ENCODE assay signal across 33 cellular contexts in the genomic region with DNA sequence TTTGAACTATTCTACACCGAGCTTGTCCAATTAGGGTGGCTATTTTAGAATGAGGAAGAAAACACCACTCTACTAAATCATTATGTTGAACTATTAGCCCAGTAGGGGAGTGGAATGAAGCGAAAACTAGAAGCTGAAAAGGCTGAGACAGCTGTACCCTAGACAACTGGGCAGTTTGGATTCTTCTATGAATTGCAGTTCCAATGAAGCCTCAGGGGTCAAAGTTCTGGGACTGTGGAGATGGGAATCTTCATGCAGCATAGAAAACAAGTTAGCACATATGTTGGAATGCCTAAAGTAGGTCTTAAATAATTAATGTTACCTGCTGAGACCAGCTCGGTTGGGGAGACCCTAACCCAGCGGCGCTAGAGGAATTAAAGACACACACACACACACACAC.
"Had no signal": no experiment of that assay in that cellular context is flagged by ENCODE, and none has a peak within 500 bp of the region (broad histone marks: within the 10 kb centered on the region; RNA-seq: fewer than 3 reads in every experiment).

No MANE protein-coding gene starts in this region.

- H3K27me3 Mint-ChIP-seq: activated B cell treated with CpG ODN at 0.5 μM for 24 hours; activated CD4-positive, alpha-beta memory T cell treated with anti-CD3 and anti-CD28 coated beads for 36 hours; activated CD4-positive, alpha-beta T cell treated with anti-CD3 and anti-CD28 coated beads, Interleukin-2, amount 10 ng/mL, durations not matched to agents 24 days and 14 days; activated CD8-positive, alpha-beta T cell treated with anti-CD3 and anti-CD28 coated beads for 36 hours; activated naive CD8-positive, alpha-beta T cell treated with anti-CD3 and anti-CD28 coated beads for 36 hours; activated T-helper 17 cell treated with anti-CD3 and anti-CD28 coated beads, Interleukin-2, amount 50 U/mL, for 72 hours had no signal

- H3K4me1 Mint-ChIP-seq: activated B cell treated with CpG ODN at 0.5 μM for 24 hours; activated CD4-positive, alpha-beta T cell treated with anti-CD3 and anti-CD28 coated beads, Interleukin-2, amount 10 ng/mL, durations not matched to agents 24 days and 14 days; activated naive CD8-positive, alpha-beta T cell treated with anti-CD3 and anti-CD28 coated beads for 36 hours; activated T-helper 17 cell treated with anti-CD3 and anti-CD28 coated beads, Interleukin-2, amount 50 U/mL, for 72 hours had no signal

- DNase-seq: activated B cell treated with CpG ODN at 0.5 μM for 24 hours; activated CD4-positive, alpha-beta memory T cell treated with anti-CD3 and anti-CD28 coated beads for 36 hours; activated CD4-positive, alpha-beta T cell treated with anti-CD3 and anti-CD28 coated beads for 4 hours; activated CD4-positive, alpha-beta T cell treated with anti-CD3 and anti-CD28 coated beads, Interleukin-2, amount 10 ng/mL, durations not matched to agents 24 days and 14 days; activated CD4-positive, alpha-beta T cell treated with anti-CD3 and anti-CD28 coated beads, Interleukin-2, amount 50 U/mL, for 1 hour; activated CD4-positive, alpha-beta T cell treated with anti-CD3 and anti-CD28 coated beads, Interleukin-2, amount 50 U/mL, for 4 hours; activated CD4-positive, CD25-positive, alpha-beta regulatory T cell treated with anti-CD3 and anti-CD28 coated beads, Interleukin-2, amount 50 U/mL, for 72 hours; activated CD8-positive, alpha-beta memory T cell treated with anti-CD3 and anti-CD28 coated beads, Interleukin-2, amount 50 U/mL, for 4 hours; activated CD8-positive, alpha-beta T cell treated with anti-CD3 and anti-CD28 coated beads for 36 hours; activated effector memory CD4-positive, alpha-beta T cell treated with anti-CD3 and anti-CD28 coated beads, Interleukin-2, amount 50 U/mL, for 16 hours; activated gamma-delta T cell treated with Interleukin-2 at 50 U/mL for 16 hours; activated naive CD4-positive, alpha-beta T cell; activated naive CD4-positive, alpha-beta T cell treated with anti-CD3 and anti-CD28 coated beads for 36 hours; activated naive CD4-positive, alpha-beta T cell treated with anti-CD3 and anti-CD28 coated beads, Interleukin-2, amount 50 U/mL, for 16 hours; activated naive CD8-positive, alpha-beta T cell treated with anti-CD3 and anti-CD28 coated beads for 36 hours; activated T-cell treated with anti-CD3 and anti-CD28 coated beads for 4 hours; activated T-cell treated with anti-CD3 and anti-CD28 coated beads, Interleukin-2, amount 50 U/mL, for 1 hour; activated T-cell treated with anti-CD3 and anti-CD28 coated beads, Interleukin-2, amount 50 U/mL, for 4 hours; activated T-cell treated with anti-CD3 and anti-CD28 coated beads, Interleukin-2, amount 50 U/mL, for 72 hours; adrenal gland; amniotic stem cell; aorta; body of pancreas; brain microvascular endothelial cell; central memory CD4-positive, alpha-beta T cell; T-helper 2 cell; T-helper 9 cell had no signal

- H3K4me1 ChIP-seq: adrenal gland, body of pancreas, breast epithelium had no signal

- H3K4me3 Mint-ChIP-seq: activated B cell treated with CpG ODN at 0.5 μM for 24 hours; activated CD4-positive, alpha-beta memory T cell treated with anti-CD3 and anti-CD28 coated beads for 36 hours; activated CD4-positive, alpha-beta T cell treated with anti-CD3 and anti-CD28 coated beads, Interleukin-2, amount 10 ng/mL, durations not matched to agents 24 days and 14 days; activated CD8-positive, alpha-beta T cell treated with anti-CD3 and anti-CD28 coated beads for 36 hours; activated naive CD4-positive, alpha-beta T cell treated with anti-CD3 and anti-CD28 coated beads for 36 hours; activated naive CD8-positive, alpha-beta T cell treated with anti-CD3 and anti-CD28 coated beads for 36 hours; activated T-cell treated with anti-CD3 and anti-CD28 coated beads, Interleukin-2, amount 50 U/mL, for 4 hours; activated T-cell treated with anti-CD3 and anti-CD28 coated beads, Interleukin-2, amount 50 U/mL, for 72 hours; activated T-helper 1 cell treated with anti-CD3 and anti-CD28 coated beads, Interleukin-12 subunit alpha, Interleukin-12 subunit beta, Interleukin-2, Interleukin-4 antibody, amounts not matched to agents 30 ng/mL and 10 ng/mL and 1 ng/mL, durations not matched to agents 14 hours and 24 hours and 36 hours; activated T-helper 17 cell treated with anti-CD3 and anti-CD28 coated beads, Interleukin-2, amount 50 U/mL, for 72 hours; T-helper 1 cell treated with Interleukin-12 subunit alpha and Interleukin-12 subunit beta and Interleukin-4 antibody, amounts not matched to agents 30 μg/mL and 1 μg/mL, for 36 hours; T-helper 2 cell treated with Interferon-gamma antibody and Interleukin-4, amounts not matched to agents 5 μg/mL and 100 μg/mL, for 36 hours had no signal

- H3K27me3 ChIP-seq: adrenal gland, body of pancreas, brain microvascular endothelial cell, breast epithelium had no signal

- H3K36me3 ChIP-seq: adrenal gland, brain microvascular endothelial cell, breast epithelium had no signal

- H3K9me3 ChIP-seq: adrenal gland had no signal

- H3K4me3 ChIP-seq: adrenal gland, body of pancreas, breast epithelium had no signal

- H3K27ac Mint-ChIP-seq: activated B cell treated with CpG ODN at 0.5 μM for 24 hours; activated CD4-positive, alpha-beta memory T cell treated with anti-CD3 and anti-CD28 coated beads for 36 hours; activated CD4-positive, alpha-beta T cell treated with anti-CD3 and anti-CD28 coated beads, Interleukin-2, amount 10 ng/mL, durations not matched to agents 24 days and 14 days; activated CD8-positive, alpha-beta T cell treated with anti-CD3 and anti-CD28 coated beads for 36 hours; activated naive CD4-positive, alpha-beta T cell treated with anti-CD3 and anti-CD28 coated beads for 36 hours; activated naive CD4-positive, alpha-beta T cell treated with anti-CD3 and anti-CD28 coated beads, Interleukin-2, amount 50 U/mL, for 72 hours; activated naive CD8-positive, alpha-beta T cell treated with anti-CD3 and anti-CD28 coated beads for 36 hours; activated T-cell treated with anti-CD3 and anti-CD28 coated beads, Interleukin-2, amount 50 U/mL, for 72 hours; activated T-helper 1 cell treated with anti-CD3 and anti-CD28 coated beads, Interleukin-12 subunit alpha, Interleukin-12 subunit beta, Interleukin-2, Interleukin-4 antibody, amounts not matched to agents 30 ng/mL and 10 ng/mL and 1 ng/mL, durations not matched to agents 14 hours and 24 hours and 36 hours; activated T-helper 17 cell treated with anti-CD3 and anti-CD28 coated beads, Interleukin-2, amount 50 U/mL, for 72 hours; T-helper 1 cell treated with Interleukin-12 subunit alpha and Interleukin-12 subunit beta and Interleukin-4 antibody, amounts not matched to agents 30 μg/mL and 1 μg/mL, for 36 hours; T-helper 2 cell treated with Interferon-gamma antibody and Interleukin-4, amounts not matched to agents 5 μg/mL and 100 μg/mL, for 36 hours had no signal
